ENCODE assay signal across 9 cellular contexts in genomic region chrX:101759000-101759399, GRCh38.
A peak's percentile ranks its signal among the peaks of the same experiment; 100 is the strongest.
DNase-seq lines count a peak whose midpoint lies in the region; ATAC-seq and TF ChIP-seq lines count a peak whose summit lies in the region.
"Had no signal": no experiment of that assay in that cellular context is flagged by ENCODE, and none has a peak within 500 bp of the region (broad histone marks: within the 10 kb centered on the region; RNA-seq: fewer than 3 reads in every experiment).

No MANE protein-coding gene starts in this region.

- no peaks in the 10 kb centered on the region for H3K36me3 Mint-ChIP-seq in activated T-cell treated with anti-CD3 and anti-CD28 coated beads, Interleukin-2, amount 50 U/mL, for 72 hours (ENCODE audit: insufficient read depth in 2 of 2)

- H3K4me1 Mint-ChIP-seq in activated T-cell treated with anti-CD3 and anti-CD28 coated beads, Interleukin-2, amount 50 U/mL, for 72 hours (ENCODE audit: low read depth), result peaks cover 4% of the 10 kb centered on the region

- H3K27ac Mint-ChIP-seq in activated T-cell treated with anti-CD3 and anti-CD28 coated beads, Interleukin-2, amount 50 U/mL, for 72 hours, result no peak overlapping the region
- H3K27ac Mint-ChIP-seq: dendritic cell treated with granulocyte-macrophage colony-stimulating factor and Interleukin-4, amounts not matched to agents 40 ng/mL and 50 ng/mL, for 4 days had no signal

- H3K4me3 ChIP-seq in GM23248 (no peak overlapping the region), heart right ventricle (no peak overlapping the region), gastrocnemius medialis (no peak overlapping the region)

- ATAC-seq in activated T-cell treated with anti-CD3 and anti-CD28 coated beads, Interleukin-2, amount 50 U/mL, for 72 hours (replicated peaks in 1 of 2), result peak; percentile 69 to 75
- peak in 3 of 8 donors; percentile 39 to 66 (median 61) for ATAC-seq in heart right ventricle
- no peak for ATAC-seq in gastrocnemius medialis

- no peaks in the 10 kb centered on the region for H3K9me3 ChIP-seq in GM23248 (ENCODE audit: low read depth)
- H3K9me3 ChIP-seq in heart right ventricle, result no peaks in the 10 kb centered on the region
- H3K9me3 ChIP-seq in gastrocnemius medialis, result no peaks in the 10 kb centered on the region

- H3K9me2 ChIP-seq in GM23248 (ENCODE audit: insufficient read depth), result no peaks in the 10 kb centered on the region

- H3K79me2 ChIP-seq in GM23248 (ENCODE audit: insufficient read depth), result no peaks in the 10 kb centered on the region

- H3K4me3 Mint-ChIP-seq in activated T-cell treated with anti-CD3 and anti-CD28 coated beads, Interleukin-2, amount 50 U/mL, for 72 hours, result peak overlapping the region in 1 of 2 donors; percentile 39
- H3K4me3 Mint-ChIP-seq: dendritic cell treated with granulocyte-macrophage colony-stimulating factor and Interleukin-4, amounts not matched to agents 40 ng/mL and 50 ng/mL, for 4 days had no signal

- no peaks in the 10 kb centered on the region for H3F3A ChIP-seq in GM23248 (ENCODE audit: insufficient read depth)

- no peaks in the 10 kb centered on the region for H3K9me3 Mint-ChIP-seq in activated T-cell treated with anti-CD3 and anti-CD28 coated beads, Interleukin-2, amount 50 U/mL, for 72 hours
- H3K9me3 Mint-ChIP-seq: dendritic cell treated with granulocyte-macrophage colony-stimulating factor and Interleukin-4, amounts not matched to agents 40 ng/mL and 50 ng/mL, for 4 days had no signal

- peaks cover 20% of the 10 kb centered on the region for H3K27me3 Mint-ChIP-seq in activated T-cell treated with anti-CD3 and anti-CD28 coated beads, Interleukin-2, amount 50 U/mL, for 72 hours (ENCODE audit: low read depth)
- H3K27me3 Mint-ChIP-seq: dendritic cell treated with granulocyte-macrophage colony-stimulating factor and Interleukin-4, amounts not matched to agents 40 ng/mL and 50 ng/mL, for 4 days had no signal

- TF ChIP-seq CTCF in heart right ventricle (IDR thresholded peaks at IDR 0.05) (peak in 7 of 9 donors; percentile 41 to 55 (median 47)), gastrocnemius medialis (IDR thresholded peaks at IDR 0.05 in 4 of 5, conservative IDR thresholded peaks at IDR 0.05 in 1 of 5) (peak in 3 of 5 experiments; percentile 20 to 45 (median 28))

- intact Hi-C loops in heart right ventricle (cut with DNase I), result loop anchor here in 1 of 10 donors (5.0 kb wide), 1 partner anchor 162 kb away; no protein-coding TSS in a partner anchor
- intact Hi-C loops in gastrocnemius medialis (cut with DNase I; ENCODE audit: low total_unique reads), result no loop called here

- H3K27me3 ChIP-seq in GM23248 (replicated peaks; ENCODE audit: insufficient read depth) (no peaks in the 10 kb centered on the region), heart right ventricle (peaks cover 0 to 54% (median 0%) of the 10 kb centered on the region in 7 donors), gastrocnemius medialis (no peaks in the 10 kb centered on the region)

- H3K4me1 ChIP-seq in GM23248 (ENCODE audit: insufficient read depth) (no peaks in the 10 kb centered on the region), heart right ventricle (no peaks in the 10 kb centered on the region), gastrocnemius medialis (no peaks in the 10 kb centered on the region)

- in situ Hi-C loops in GM23248 (cut with MboI), result loop anchor here (25.0 kb wide), 1 partner anchor 172 kb away; no protein-coding TSS in a partner anchor
- in situ Hi-C loops in gastrocnemius medialis (cut with MboI; ENCODE audit: low sequenced_read_pairs in 4 of 4), result loop anchor here in 1 of 4 donors (25.0 kb wide), 1 partner anchor 172 kb away; no protein-coding TSS in a partner anchor

- no peak overlapping the region for H3K9ac ChIP-seq in GM23248

- TF ChIP-seq POLR2A in gastrocnemius medialis (IDR thresholded peaks at IDR 0.05), result no peak

- no peak overlapping the region for H3K27ac ChIP-seq in GM23248
- H3K27ac ChIP-seq in heart right ventricle, result no peak overlapping the region
- no peak overlapping the region for H3K27ac ChIP-seq in gastrocnemius medialis

- WGBS in GM23248 (ENCODE audit: low coverage in 1 of 2, low lambda C conversion rate in 2 of 2, missing lambda C conversion rate in 2 of 2), 2 experiments, result 6% methylated on average over 1 of the region's 1 CpG
- 0 to 5% methylated on average over 1 of the region's 1 CpG for WGBS in heart right ventricle, 2 donors

- H3K36me3 ChIP-seq in GM23248 (ENCODE audit: low read depth) (no peaks in the 10 kb centered on the region), heart right ventricle (no peaks in the 10 kb centered on the region), gastrocnemius medialis (no peaks in the 10 kb centered on the region)

- H4K20me1 ChIP-seq in GM23248 (ENCODE audit: insufficient read depth), result no peaks in the 10 kb centered on the region

- no peak overlapping the region for H2AFZ ChIP-seq in GM23248

- no peak overlapping the region for H3K4me2 ChIP-seq in GM23248 (ENCODE audit: unreplicated experiment)

- DNase-seq in NCI-H146 (lab: John Stamatoyannopoulos, UW), result peak; percentile 19
- no peak for DNase-seq in NCI-H146 treated with DMSO at 0.1 percent for 48 hours (lab: John Stamatoyannopoulos, UW; ENCODE audit: unreplicated experiment)
- DNase-seq in GM23248, result peak; percentile 60
- peak; percentile 5 for DNase-seq in NCI-H1092 treated with DMSO at 0.1 percent for 48 hours (lab: John Stamatoyannopoulos, UW)
- peak; percentile 17 to 32 for DNase-seq in activated T-cell treated with anti-CD3 and anti-CD28 coated beads, Interleukin-2, amount 50 U/mL, for 72 hours
- peak in 1 of 2 donors; percentile 23 for DNase-seq in heart right ventricle
- DNase-seq in gastrocnemius medialis, result no peak
- no peak for DNase-seq in DMS79 (lab: John Stamatoyannopoulos, UW)

Comparison
In these comparisons a context has a peak if more than half of its experiments do, and no peak if none do; other contexts are left out.
1. DNase-seq: peak in NCI-H146 (single experiment), GM23248 (single experiment), NCI-H1092 treated with DMSO at 0.1 percent for 48 hours (single experiment) and activated T-cell treated with anti-CD3 and anti-CD28 coated beads, Interleukin-2, amount 50 U/mL, for 72 hours (2 of 2); none in NCI-H146 treated with DMSO at 0.1 percent for 48 hours (single experiment), gastrocnemius medialis (0 of 2) and DMS79 (single experiment).
2. ATAC-seq: peak in activated T-cell treated with anti-CD3 and anti-CD28 coated beads, Interleukin-2, amount 50 U/mL, for 72 hours (2 of 2); none in gastrocnemius medialis (0 of 2).